Comparison of ENCODE assay signal across 3 cellular contexts in the genomic region with DNA sequence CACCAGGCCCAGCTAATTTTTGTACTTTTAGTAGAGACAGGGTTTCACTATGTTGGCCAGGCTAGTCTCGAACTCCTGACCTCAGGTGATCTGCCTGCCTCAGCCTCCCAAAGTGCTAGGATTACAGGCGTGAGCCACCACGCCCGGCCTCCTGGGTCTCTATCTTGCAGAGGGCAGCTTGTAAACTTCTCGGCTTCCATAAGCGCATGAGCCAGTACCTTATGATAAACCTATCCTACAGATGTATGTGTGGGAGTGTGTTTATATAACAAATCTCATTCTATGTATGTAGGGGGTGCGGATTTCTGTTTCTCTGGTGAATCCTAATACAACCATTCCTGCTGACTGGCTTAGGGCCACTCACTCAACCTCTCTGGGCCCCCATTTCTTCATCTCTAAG. TPM values are rescaled to one million over a fixed set of nuclear protein-coding genes. Genes with fewer than 3 reads are reported as not detected.
"Had no signal": no experiment of that assay in that cellular context is flagged by ENCODE, and none has a peak within 500 bp of the region (broad histone marks: within the 10 kb centered on the region; RNA-seq: fewer than 3 reads in every experiment).

No MANE protein-coding gene starts in this region.

RNA-seq across cellular contexts. Expression of gene F2RL3, which starts 51.3 kb away (rescaled TPM):
- total RNA-seq: naive thymus-derived CD8-positive, alpha-beta T cell; progenitor cell of endocrine pancreas; renal cortical epithelial cell had no signal
